In genomic region chr9:126625329-126626116, GRCh38 we compare ENCODE assay signal across 1 cellular context.
TF ChIP-seq lines count a peak whose summit lies in the region.

No MANE protein-coding gene starts in this region.

TF ChIP-seq in liver, 16 proteins besides CTCF, POLR2A, EP300 and RAD21 (continued from another document):
- no peak for TF ChIP-seq GABPA (IDR thresholded peaks at IDR 0.05 in 1 of 2, conservative IDR thresholded peaks at IDR 0.05 in 1 of 2)
- TF ChIP-seq FOXA1 (IDR thresholded peaks at IDR 0.05) = no peak
- no peak for TF ChIP-seq NR2F2 (IDR thresholded peaks at IDR 0.05)
- TF ChIP-seq TAF1 (conservative IDR thresholded peaks at IDR 0.05) = no peak
- no peak for TF ChIP-seq EGR1 (IDR thresholded peaks at IDR 0.05; ENCODE audit: low read depth in 2 of 2)
- TF ChIP-seq RXRA (IDR thresholded peaks at IDR 0.05) = no peak
- TF ChIP-seq YY1 (IDR thresholded peaks at IDR 0.05) = no peak
TF ChIP-seq in liver: peak in this region for 0.
